Comparison of ENCODE assay signal across 23 cellular contexts in genomic region chr1:117620440-117620839, GRCh38.
"Had no signal": no experiment of that assay in that cellular context is flagged by ENCODE, and none has a peak within 500 bp of the region (broad histone marks: within the 10 kb centered on the region; RNA-seq: fewer than 3 reads in every experiment).

No MANE protein-coding gene starts in this region.

- H3K4me1 ChIP-seq: adrenal gland, ascending aorta, foreskin keratinocyte had no signal

- H3K27ac ChIP-seq: adrenal gland, ascending aorta, brain microvascular endothelial cell, esophagus muscularis mucosa, foreskin keratinocyte, heart right ventricle, ovary, right atrium auricular region, transverse colon had no signal

- ATAC-seq: activated CD4-positive, alpha-beta T cell treated with anti-CD3 and anti-CD28 coated beads for 36 hours; activated CD8-positive, alpha-beta T cell treated with anti-CD3 and anti-CD28 coated beads, Interleukin-2, amount 10 ng/mL, durations not matched to agents 7 days and 5 days; heart right ventricle had no signal

- H3K36me3 ChIP-seq: adrenal gland, brain microvascular endothelial cell, ovary, transverse colon had no signal

- H3K4me3 Mint-ChIP-seq: activated CD4-positive, alpha-beta T cell treated with anti-CD3 and anti-CD28 coated beads for 36 hours; activated CD8-positive, alpha-beta T cell treated with anti-CD3 and anti-CD28 coated beads, Interleukin-2, amount 10 ng/mL, durations not matched to agents 7 days and 5 days; activated naive CD4-positive, alpha-beta T cell treated with anti-CD3 and anti-CD28 coated beads for 36 hours; activated naive CD8-positive, alpha-beta T cell treated with anti-CD3 and anti-CD28 coated beads for 36 hours; dendritic cell treated with granulocyte-macrophage colony-stimulating factor and Interleukin-4, amounts not matched to agents 40 ng/mL and 50 ng/mL, for 4 days; T-cell; T-helper 2 cell treated with Interferon-gamma antibody and Interleukin-4, amounts not matched to agents 5 μg/mL and 100 μg/mL, for 36 hours had no signal

- H3K9me3 Mint-ChIP-seq: activated naive CD4-positive, alpha-beta T cell treated with anti-CD3 and anti-CD28 coated beads for 36 hours; activated naive CD8-positive, alpha-beta T cell treated with anti-CD3 and anti-CD28 coated beads for 36 hours; dendritic cell treated with granulocyte-macrophage colony-stimulating factor and Interleukin-4, amounts not matched to agents 40 ng/mL and 50 ng/mL, for 4 days; T-cell; T-helper 2 cell treated with Interferon-gamma antibody and Interleukin-4, amounts not matched to agents 5 μg/mL and 100 μg/mL, for 36 hours had no signal

- H3K27me3 Mint-ChIP-seq: dendritic cell treated with granulocyte-macrophage colony-stimulating factor and Interleukin-4, amounts not matched to agents 40 ng/mL and 50 ng/mL, for 4 days; T-cell had no signal

- H3K27me3 ChIP-seq: adrenal gland, ascending aorta, esophagus muscularis mucosa, heart right ventricle, ovary, right atrium auricular region, transverse colon had no signal

- H3K27ac Mint-ChIP-seq: activated CD4-positive, alpha-beta T cell treated with anti-CD3 and anti-CD28 coated beads for 36 hours; activated CD8-positive, alpha-beta T cell treated with anti-CD3 and anti-CD28 coated beads, Interleukin-2, amount 10 ng/mL, durations not matched to agents 7 days and 5 days; activated naive CD4-positive, alpha-beta T cell treated with anti-CD3 and anti-CD28 coated beads for 36 hours; activated naive CD8-positive, alpha-beta T cell treated with anti-CD3 and anti-CD28 coated beads for 36 hours; T-cell; T-helper 2 cell treated with Interferon-gamma antibody and Interleukin-4, amounts not matched to agents 5 μg/mL and 100 μg/mL, for 36 hours had no signal

- H3K9me3 ChIP-seq: adrenal gland, ascending aorta, esophagus muscularis mucosa, heart right ventricle, ovary, right atrium auricular region, transverse colon had no signal

- H3K4me3 ChIP-seq: adrenal gland, ascending aorta, esophagus muscularis mucosa, heart right ventricle, lung, ovary, right atrium auricular region, smooth muscle cell, transverse colon had no signal

- DNase-seq: activated CD4-positive, alpha-beta T cell treated with anti-CD3 and anti-CD28 coated beads for 36 hours; activated CD4-positive, CD25-positive, alpha-beta regulatory T cell; activated CD8-positive, alpha-beta T cell treated with anti-CD3 and anti-CD28 coated beads, Interleukin-2, amount 10 ng/mL, durations not matched to agents 7 days and 5 days; activated effector memory CD4-positive, alpha-beta T cell treated with anti-CD3 and anti-CD28 coated beads, Interleukin-2, amount 50 U/mL, for 16 hours; activated naive CD4-positive, alpha-beta T cell treated with anti-CD3 and anti-CD28 coated beads for 36 hours; activated naive CD8-positive, alpha-beta T cell treated with anti-CD3 and anti-CD28 coated beads for 36 hours; adrenal gland; brain microvascular endothelial cell; foreskin keratinocyte; heart right ventricle; ovary; stimulated activated CD4-positive, alpha-beta T cell treated with anti-CD3 and anti-CD28 coated beads, Interleukin-15, amount 100 ng/mL, for 24 hours; stimulated activated CD4-positive, alpha-beta T cell treated with anti-CD3 and anti-CD28 coated beads, Interleukin-2, amount 100 ng/mL, for 24 hours; stimulated activated naive CD4-positive, alpha-beta T cell treated with Interleukin-2 at 50 U/mL for 16 hours; T-cell; transverse colon had no signal
